Comparison of ENCODE assay signal across 1 cellular context in the genomic region with DNA sequence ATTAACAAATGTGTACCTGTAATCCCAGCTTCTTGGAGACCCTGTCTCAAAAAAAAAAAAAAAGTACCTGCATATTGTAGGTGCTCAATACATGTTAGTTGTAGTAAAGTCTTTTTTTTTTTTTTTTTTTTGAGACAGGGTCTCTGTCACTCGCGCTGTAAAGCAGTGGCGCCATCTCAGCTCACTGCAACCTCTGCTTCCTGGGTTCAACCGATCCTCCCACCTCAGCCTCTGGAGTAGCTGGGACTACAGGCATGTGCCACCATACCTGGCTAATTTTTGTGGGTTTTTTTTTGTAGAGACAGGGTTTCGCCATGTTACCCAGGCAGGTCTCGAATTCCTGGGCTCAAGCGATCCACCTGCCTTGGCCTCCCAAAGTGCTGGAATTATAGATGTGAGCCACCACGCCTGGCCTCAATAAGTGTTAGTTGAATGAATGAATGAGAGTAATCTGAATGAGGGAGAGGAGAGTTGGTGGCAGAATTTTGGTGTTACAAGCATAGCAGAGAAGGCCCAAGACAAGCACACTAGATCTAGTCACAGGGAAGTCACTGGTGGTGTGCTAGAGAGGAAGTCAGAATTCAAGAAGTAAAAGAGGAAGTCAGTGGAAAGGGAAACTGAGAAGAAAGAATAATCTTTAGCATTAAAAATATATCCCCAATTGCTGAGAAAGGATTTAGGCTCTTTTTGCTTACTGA.
TF ChIP-seq lines count a peak whose summit lies in the region.

No MANE protein-coding gene starts in this region.

TF ChIP-seq in HepG2, 621 proteins besides CTCF, POLR2A, EP300 and RAD21:
- no peak for TF ChIP-seq ZNF549 (CRISPR knock-in tag; IDR thresholded peaks at IDR 0.05)
- TF ChIP-seq, protein P1, sequence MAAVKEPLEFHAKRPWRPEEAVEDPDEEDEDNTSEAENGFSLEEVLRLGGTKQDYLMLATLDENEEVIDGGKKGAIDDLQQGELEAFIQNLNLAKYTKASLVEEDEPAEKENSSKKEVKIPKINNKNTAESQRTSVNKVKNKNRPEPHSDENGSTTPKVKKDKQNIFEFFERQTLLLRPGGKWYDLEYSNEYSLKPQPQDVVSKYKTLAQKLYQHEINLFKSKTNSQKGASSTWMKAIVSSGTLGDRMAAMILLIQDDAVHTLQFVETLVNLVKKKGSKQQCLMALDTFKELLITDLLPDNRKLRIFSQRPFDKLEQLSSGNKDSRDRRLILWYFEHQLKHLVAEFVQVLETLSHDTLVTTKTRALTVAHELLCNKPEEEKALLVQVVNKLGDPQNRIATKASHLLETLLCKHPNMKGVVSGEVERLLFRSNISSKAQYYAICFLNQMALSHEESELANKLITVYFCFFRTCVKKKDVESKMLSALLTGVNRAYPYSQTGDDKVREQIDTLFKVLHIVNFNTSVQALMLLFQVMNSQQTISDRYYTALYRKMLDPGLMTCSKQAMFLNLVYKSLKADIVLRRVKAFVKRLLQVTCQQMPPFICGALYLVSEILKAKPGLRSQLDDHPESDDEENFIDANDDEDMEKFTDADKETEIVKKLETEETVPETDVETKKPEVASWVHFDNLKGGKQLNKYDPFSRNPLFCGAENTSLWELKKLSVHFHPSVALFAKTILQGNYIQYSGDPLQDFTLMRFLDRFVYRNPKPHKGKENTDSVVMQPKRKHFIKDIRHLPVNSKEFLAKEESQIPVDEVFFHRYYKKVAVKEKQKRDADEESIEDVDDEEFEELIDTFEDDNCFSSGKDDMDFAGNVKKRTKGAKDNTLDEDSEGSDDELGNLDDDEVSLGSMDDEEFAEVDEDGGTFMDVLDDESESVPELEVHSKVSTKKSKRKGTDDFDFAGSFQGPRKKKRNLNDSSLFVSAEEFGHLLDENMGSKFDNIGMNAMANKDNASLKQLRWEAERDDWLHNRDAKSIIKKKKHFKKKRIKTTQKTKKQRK (IDR thresholded peaks at IDR 0.05; ENCODE audit: low read length), result no peak
- TF ChIP-seq GABPB1 (CRISPR knock-in tag; IDR thresholded peaks at IDR 0.05), result no peak
- TF ChIP-seq, protein P2, sequence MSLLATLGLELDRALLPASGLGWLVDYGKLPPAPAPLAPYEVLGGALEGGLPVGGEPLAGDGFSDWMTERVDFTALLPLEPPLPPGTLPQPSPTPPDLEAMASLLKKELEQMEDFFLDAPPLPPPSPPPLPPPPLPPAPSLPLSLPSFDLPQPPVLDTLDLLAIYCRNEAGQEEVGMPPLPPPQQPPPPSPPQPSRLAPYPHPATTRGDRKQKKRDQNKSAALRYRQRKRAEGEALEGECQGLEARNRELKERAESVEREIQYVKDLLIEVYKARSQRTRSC (CRISPR knock-in tag; IDR thresholded peaks at IDR 0.05; ENCODE audit: low read depth), result no peak
- TF ChIP-seq ZBTB20 (CRISPR knock-in tag; IDR thresholded peaks at IDR 0.05; ENCODE audit: borderline replicate concordance, low read depth), result no peak
- TF ChIP-seq, protein P3, sequence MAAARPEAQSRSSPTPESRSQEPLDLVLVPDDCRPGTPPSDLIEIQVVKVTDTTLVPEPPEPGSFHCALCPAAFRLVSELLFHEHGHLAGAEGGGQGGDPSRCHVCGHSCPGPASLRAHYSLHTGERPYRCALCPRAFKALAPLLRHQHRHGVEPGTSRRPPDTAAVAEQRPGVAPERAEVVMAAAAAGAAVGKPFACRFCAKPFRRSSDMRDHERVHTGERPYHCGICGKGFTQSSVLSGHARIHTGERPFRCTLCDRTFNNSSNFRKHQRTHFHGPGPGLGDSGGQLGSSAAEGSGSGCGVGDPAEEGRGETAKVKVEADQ (CRISPR knock-in tag; IDR thresholded peaks at IDR 0.05; ENCODE audit: borderline replicate concordance), result no peak
- TF ChIP-seq NPAS2 (CRISPR knock-in tag; IDR thresholded peaks at IDR 0.05; ENCODE audit: borderline replicate concordance), result no peak
- no peak for TF ChIP-seq SYNCRIP (IDR thresholded peaks at IDR 0.05; ENCODE audit: insufficient read depth, low read depth, low read length)
- TF ChIP-seq CREB1 (IDR thresholded peaks at IDR 0.05), result no peak
- TF ChIP-seq CREB1 (CRISPR knock-in tag; IDR thresholded peaks at IDR 0.05), result no peak
- no peak for TF ChIP-seq ZNF879 (CRISPR knock-in tag; IDR thresholded peaks at IDR 0.05)
